In genomic region chr19:55452381-55453325, GRCh38 we compare ENCODE assay signal across 9 cellular contexts. TPM values are rescaled to one million over a fixed set of nuclear protein-coding genes. Genes with fewer than 3 reads are reported as not detected.
DNase-seq lines count a peak whose midpoint lies in the region; ATAC-seq, FAIRE-seq and TF ChIP-seq lines count a peak whose summit lies in the region.
"Had no signal": no experiment of that assay in that cellular context is flagged by ENCODE, and none has a peak within 500 bp of the region (broad histone marks: within the 10 kb centered on the region; RNA-seq: fewer than 3 reads in every experiment).

No MANE protein-coding gene starts in this region.

- WGBS in GM12878 (ENCODE audit: insufficient coverage, insufficient replicate concordance, low lambda C conversion rate, missing lambda C conversion rate), result 36% methylated on average over 39 of the region's 56 CpGs

- H3K79me2 ChIP-seq in GM12878 (ENCODE audit: control insufficient read depth, insufficient read depth, low read length), result no peaks in the 10 kb centered on the region

- H3K9ac ChIP-seq in BLaER1 treated with 17β-estradiol and CSF1 and Interleukin-3, amounts not matched to agents 10 nM and 100 nM, result peak overlapping the region in 5 of 11 experiments; percentile 17 to 63 (median 44); a peak in 6 of 22 replicates
- no peak overlapping the region for H3K9ac ChIP-seq in HUES48 (ENCODE audit: low read depth, low read length)
- H3K9ac ChIP-seq in GM12878 (ENCODE audit: control insufficient read depth, insufficient read depth, low read length), result no peak overlapping the region

- no peak for TF ChIP-seq POLR2A in GM12878 (IDR thresholded peaks at IDR 0.05; ENCODE audit: low read depth, low read length)

- TF ChIP-seq RAD21 in GM12878 (IDR thresholded peaks at IDR 0.05; ENCODE audit: insufficient read depth, low read depth, low read length), result no peak

- intact Hi-C loops in GM12878 (cut with micrococcal nuclease; ENCODE audit: unreplicated experiment), result no loop called here

- no peak overlapping the region for H3K27ac ChIP-seq in BLaER1 treated with 17β-estradiol and CSF1 and Interleukin-3, amounts not matched to agents 10 nM and 100 nM
- no peak overlapping the region for H3K27ac ChIP-seq in HUES48 (ENCODE audit: low read depth, low read length)
- no peak overlapping the region for H3K27ac ChIP-seq in GM12878 (ENCODE audit: control insufficient read depth, insufficient read depth)
- H3K27ac ChIP-seq: epithelial cell of prostate had no signal

- no peak overlapping the region for H2AFZ ChIP-seq in GM12878 (ENCODE audit: control insufficient read depth, low read depth, low read length)

- H3K9me3 ChIP-seq in BLaER1 treated with 17β-estradiol and CSF1 and Interleukin-3, amounts not matched to agents 10 nM and 100 nM (replicated peaks in 1 of 11), result peaks cover 0 to 9% (median 0%) of the 10 kb centered on the region in 11 experiments; a peak in 6 of 22 replicates
- H3K9me3 ChIP-seq in HUES48 (ENCODE audit: control insufficient read depth, insufficient read depth, low read length) (no peaks in the 10 kb centered on the region), GM12878 (replicated peaks; ENCODE audit: control insufficient read depth, insufficient read depth, low read length) (no peaks in the 10 kb centered on the region)

- SMC1A ChIA-PET in GM12878 (lab: Charles Lee; ENCODE audit: uncharacterized antibody, unreplicated experiment), result no interaction called here

- H3K4me2 ChIP-seq in BLaER1 treated with 17β-estradiol and CSF1 and Interleukin-3, amounts not matched to agents 10 nM and 100 nM, result peak overlapping the region; percentile 80 to 96 (median 90)
- no peak overlapping the region for H3K4me2 ChIP-seq in GM12878 (ENCODE audit: control insufficient read depth, insufficient read depth)

- H3K4me3 ChIP-seq in BLaER1 treated with 17β-estradiol and CSF1 and Interleukin-3, amounts not matched to agents 10 nM and 100 nM, result peak overlapping the region; percentile 8 to 63 (median 54); a peak in 18 of 20 replicates
- peak overlapping the region; percentile 57 for H3K4me3 ChIP-seq in HUES48 (ENCODE audit: low read depth, low read length)
- no peak overlapping the region for H3K4me3 ChIP-seq in GM12878
- H3K4me3 ChIP-seq in retinal pigment epithelial cell (ENCODE audit: low read length), result peak overlapping the region; percentile 4

- BruUV-seq in GM12878 (replicated peaks; lab: Mats Ljungman, UMichigan), result no TSS peak

- no peak for TF ChIP-seq CTCF in GM12878 (IDR thresholded peaks at IDR 0.05 in 2 of 3, conservative IDR thresholded peaks at IDR 0.05 in 1 of 3; ENCODE audit: control insufficient read depth in 2 of 3, extremely low read depth in 1 of 3, insufficient read depth in 1 of 3, low read depth in 3 of 3, low read length in 3 of 3)
- no peak for TF ChIP-seq CTCF in retinal pigment epithelial cell (conservative IDR thresholded peaks at IDR 0.05; ENCODE audit: low read depth, low read length)

- TF ChIP-seq EP300 in GM12878 (IDR thresholded peaks at IDR 0.05; ENCODE audit: borderline replicate concordance in 1 of 2, control insufficient read depth in 1 of 2, low read depth in 2 of 2, low read length in 2 of 2), result no peak

- H3K27me3 ChIP-seq in BLaER1 treated with 17β-estradiol and CSF1 and Interleukin-3, amounts not matched to agents 10 nM and 100 nM, result peaks cover 45 to 67% (median 61%) of the 10 kb centered on the region in 11 experiments
- H3K27me3 ChIP-seq in HUES48 (ENCODE audit: control insufficient read depth, insufficient read depth, low read length) (peaks cover 48% of the 10 kb centered on the region), GM12878 (replicated peaks in 1 of 2; ENCODE audit: control insufficient read depth in 2 of 2, insufficient read depth in 2 of 2, low read length in 1 of 2) (no peaks in the 10 kb centered on the region; a peak in 2 of 4 replicates)

- in situ Hi-C loops in GM12878 (cut with MboI), result no loop called here

- peak; percentile 93 for DNase-seq in OCI-M1 (lab: John Stamatoyannopoulos, UW)
- no peak for DNase-seq in GM12878 (ENCODE audit: low read depth, low spot score)
- peak; percentile 50 to 97 (median 88) for DNase-seq in hypothalamus (lab: John Stamatoyannopoulos, UW)
- DNase-seq in retinal pigment epithelial cell (ENCODE audit: low read depth), result no peak
- no peak for DNase-seq in UCSD-AML1 (lab: John Stamatoyannopoulos, UW; ENCODE audit: unreplicated experiment)

- peaks cover 0 to 64% (median 52%) of the 10 kb centered on the region in 11 experiments; a peak in 21 of 22 replicates for H4K20me1 ChIP-seq in BLaER1 treated with 17β-estradiol and CSF1 and Interleukin-3, amounts not matched to agents 10 nM and 100 nM
- peaks cover 4% of the 10 kb centered on the region; the same call in 1 of the 2 replicates for H4K20me1 ChIP-seq in GM12878 (ENCODE audit: control insufficient read depth, insufficient read depth)

- no peak for FAIRE-seq in GM12878 (lab: Jason Lieb, UNC)

- CTCF ChIA-PET in GM12878 (lab: Yijun Ruan, JAX), result interaction anchor here (0.8 to 2.0 kb wide), 3 partner anchors 16 to 112 kb away, joined by 3 to 4 read pairs (median 4); no protein-coding TSS in a partner anchor

- RAD21 ChIA-PET in GM12878 (lab: Charles Lee; ENCODE audit: unreplicated experiment), result no interaction called here

- peaks cover 10 to 37% (median 24%) of the 10 kb centered on the region in 11 experiments; a peak in 19 of 22 replicates for H3K36me3 ChIP-seq in BLaER1 treated with 17β-estradiol and CSF1 and Interleukin-3, amounts not matched to agents 10 nM and 100 nM
- H3K36me3 ChIP-seq in HUES48 (ENCODE audit: control insufficient read depth, insufficient read depth, low read length) (peaks cover 22% of the 10 kb centered on the region), GM12878 (ENCODE audit: control insufficient read depth in 2 of 2, insufficient read depth in 2 of 2, low read length in 1 of 2) (peaks cover 3 to 4% of the 10 kb centered on the region in 2 experiments)

- POLR2A ChIA-PET in GM12878 (lab: Charles Lee), result no interaction called here

- H3K4me1 ChIP-seq in BLaER1 treated with 17β-estradiol and CSF1 and Interleukin-3, amounts not matched to agents 10 nM and 100 nM, result peaks cover 8 to 18% (median 13%) of the 10 kb centered on the region in 10 experiments; a peak in 19 of 20 replicates
- peaks cover 4% of the 10 kb centered on the region; the same call in 1 of the 2 replicates for H3K4me1 ChIP-seq in HUES48 (ENCODE audit: control insufficient read depth, insufficient read depth, low read length)
- no peaks in the 10 kb centered on the region for H3K4me1 ChIP-seq in GM12878 (ENCODE audit: control insufficient read depth, insufficient read depth, low read length)

- ATAC-seq in GM12878 (peak; percentile 60), HG02981 (IDR thresholded peaks at IDR 0.05; ENCODE audit: unreplicated experiment) (no peak)

RNA-seq across cellular contexts. Expression of gene ISOC2, which starts 8.8 kb away (rescaled TPM):
- 14.8 and 15.0 TPM in 2 replicates for total RNA-seq in GM12878 (2013; cell fraction: nucleolus; rRNA removed)
- total RNA-seq in GM12878 (2014; rRNA removed) (214 and 238 TPM in 2 replicates), GM12878 (2014; rRNA removed; fragmentation: Illumina TruSeq; extraction: Trizol) (36.9 and 45.4 TPM in 2 replicates), GM12878 (2021) (87.7 and 94.2 TPM in 2 replicates)
- polyA plus RNA-seq in GM12878 (2011; ENCODE audit: low read depth), result 14.7 TPM
- polyA plus RNA-seq in GM12878 (2011; rRNA removed) (12.1 and 40.3 TPM in 2 replicates), GM12878 (2014; fragmentation: Illumina TruSeq; extraction: Trizol) (4.7 and 24.1 TPM in 2 replicates), GM12878 (2014; fragmentation: Nextera tagmentation; extraction: Ambion mirVana) (1 to 10 TPM in 1 of 2 experiments, under 1 TPM in 1; 0.72 to 3.0 TPM), GM12878 (2014; rRNA removed) (140 and 192 TPM in 2 replicates), GM12878 (2016; fragmentation: Nextera tagmentation; extraction: Ambion mirVana) (10 to 100 TPM; 68.5 to 77.9 TPM)
- polyA plus RNA-seq in GM12878 (2011; cell fraction: cytosol; rRNA removed), result 75.5 and 131 TPM in 2 replicates
- polyA plus RNA-seq in GM12878 (2011; cell fraction: nucleus; rRNA removed), result 108 and 125 TPM in 2 replicates
- polyA plus RNA-seq in GM12878 (2012), result 44.3 and 46.1 TPM in 2 replicates
- polyA minus RNA-seq in GM12878 (2011; rRNA and poly(A)+ RNA removed), result 10.6 and 37.0 TPM in 2 replicates
- 17.6 and 19.5 TPM in 2 replicates for polyA minus RNA-seq in GM12878 (2011; cell fraction: cytosol; rRNA and poly(A)+ RNA removed)
- 16.2 and 25.3 TPM in 2 replicates for polyA minus RNA-seq in GM12878 (2011; cell fraction: nucleus; rRNA and poly(A)+ RNA removed)

RNA-seq across cellular contexts. Expression of gene SHISA7, which starts 9.6 kb away (rescaled TPM):
- total RNA-seq in GM12878 (2013; cell fraction: nucleolus; rRNA removed), result not detected in 2 replicates
- not detected in 2 replicates for total RNA-seq in GM12878 (2014; rRNA removed)
- total RNA-seq in GM12878 (2014; rRNA removed; fragmentation: Illumina TruSeq; extraction: Trizol), result not detected in 2 replicates
- total RNA-seq in GM12878 (2021), result not detected in 2 replicates
- polyA plus RNA-seq in GM12878 (2011; ENCODE audit: low read depth), result 0.05 TPM
- not detected in 2 replicates for polyA plus RNA-seq in GM12878 (2011; rRNA removed)
- not detected in 2 replicates for polyA plus RNA-seq in GM12878 (2011; cell fraction: cytosol; rRNA removed)
- polyA plus RNA-seq in GM12878 (2011; cell fraction: nucleus; rRNA removed), result not detected in 2 replicates
- 0.05 and 0.06 TPM in 2 replicates for polyA plus RNA-seq in GM12878 (2012)
- 0.03 TPM in 1 of 2 replicates, not detected in the other for polyA plus RNA-seq in GM12878 (2014; fragmentation: Illumina TruSeq; extraction: Trizol)
- polyA plus RNA-seq in GM12878 (2014; fragmentation: Nextera tagmentation; extraction: Ambion mirVana), result not detected
- not detected in 2 replicates for polyA plus RNA-seq in GM12878 (2014; rRNA removed)
- not detected for polyA plus RNA-seq in GM12878 (2016; fragmentation: Nextera tagmentation; extraction: Ambion mirVana)
- polyA minus RNA-seq in GM12878 (2011; rRNA and poly(A)+ RNA removed), result not detected in 2 replicates
- polyA minus RNA-seq in GM12878 (2011; cell fraction: cytosol; rRNA and poly(A)+ RNA removed), result not detected in 2 replicates
- polyA minus RNA-seq in GM12878 (2011; cell fraction: nucleus; rRNA and poly(A)+ RNA removed), result not detected in 2 replicates

RNA-seq across cellular contexts. Expression of gene C19orf85, which starts 11.9 kb away (rescaled TPM):
- not detected in 2 replicates for total RNA-seq in GM12878 (2013; cell fraction: nucleolus; rRNA removed)
- total RNA-seq in GM12878 (2014; rRNA removed) (not detected in 2 replicates), GM12878 (2014; rRNA removed; fragmentation: Illumina TruSeq; extraction: Trizol) (not detected in 2 replicates), GM12878 (2021) (not detected in 2 replicates)
- polyA plus RNA-seq in GM12878 (2011; ENCODE audit: low read depth), result not detected
- polyA plus RNA-seq in GM12878 (2011; rRNA removed) (not detected in 2 replicates), GM12878 (2014; fragmentation: Illumina TruSeq; extraction: Trizol) (not detected in 2 replicates), GM12878 (2014; fragmentation: Nextera tagmentation; extraction: Ambion mirVana) (not detected), GM12878 (2014; rRNA removed) (not detected in 2 replicates), GM12878 (2016; fragmentation: Nextera tagmentation; extraction: Ambion mirVana) (not detected)
- polyA plus RNA-seq in GM12878 (2011; cell fraction: cytosol; rRNA removed), result not detected in 2 replicates
- polyA plus RNA-seq in GM12878 (2011; cell fraction: nucleus; rRNA removed), result not detected in 2 replicates
- polyA plus RNA-seq in GM12878 (2012), result not detected in 2 replicates
- not detected in 2 replicates for polyA minus RNA-seq in GM12878 (2011; rRNA and poly(A)+ RNA removed)
- polyA minus RNA-seq in GM12878 (2011; cell fraction: cytosol; rRNA and poly(A)+ RNA removed), result not detected in 2 replicates
- not detected in 2 replicates for polyA minus RNA-seq in GM12878 (2011; cell fraction: nucleus; rRNA and poly(A)+ RNA removed)

RNA-seq across cellular contexts. Expression of gene ZNF628, which starts 23.8 kb away (rescaled TPM):
- 5.1 and 6.6 TPM in 2 replicates for total RNA-seq in GM12878 (2013; cell fraction: nucleolus; rRNA removed)
- total RNA-seq in GM12878 (2014; rRNA removed), result 1.3 and 1.6 TPM in 2 replicates
- 0.18 and 0.31 TPM in 2 replicates for total RNA-seq in GM12878 (2014; rRNA removed; fragmentation: Illumina TruSeq; extraction: Trizol)
- total RNA-seq in GM12878 (2021), result 9.2 and 11.3 TPM in 2 replicates
- 1.6 TPM for polyA plus RNA-seq in GM12878 (2011; ENCODE audit: low read depth)
- polyA plus RNA-seq in GM12878 (2011; rRNA removed), result 0.06 and 0.18 TPM in 2 replicates
- polyA plus RNA-seq in GM12878 (2011; cell fraction: cytosol; rRNA removed), result 0.16 and 0.87 TPM in 2 replicates
- 2.8 and 4.7 TPM in 2 replicates for polyA plus RNA-seq in GM12878 (2011; cell fraction: nucleus; rRNA removed)
- polyA plus RNA-seq in GM12878 (2012), result 5.9 and 6.2 TPM in 2 replicates
- polyA plus RNA-seq in GM12878 (2014; fragmentation: Illumina TruSeq; extraction: Trizol), result 0.04 TPM in 1 of 2 replicates, not detected in the other
- under 1 TPM in 1 of 2 experiments, not detected in 1; 0.04 TPM for polyA plus RNA-seq in GM12878 (2014; fragmentation: Nextera tagmentation; extraction: Ambion mirVana)
- 2.4 and 3.9 TPM in 2 replicates for polyA plus RNA-seq in GM12878 (2014; rRNA removed)
- polyA plus RNA-seq in GM12878 (2016; fragmentation: Nextera tagmentation; extraction: Ambion mirVana), result 1 to 10 TPM; 1.6 to 1.7 TPM
- polyA minus RNA-seq in GM12878 (2011; rRNA and poly(A)+ RNA removed), result 0.29 and 0.77 TPM in 2 replicates
- polyA minus RNA-seq in GM12878 (2011; cell fraction: cytosol; rRNA and poly(A)+ RNA removed), result 2.1 and 4.1 TPM in 2 replicates
- 0.85 and 1.5 TPM in 2 replicates for polyA minus RNA-seq in GM12878 (2011; cell fraction: nucleus; rRNA and poly(A)+ RNA removed)

RNA-seq across cellular contexts. Expression of gene NAT14, which starts 32.3 kb away (rescaled TPM):
- 6.6 and 9.7 TPM in 2 replicates for total RNA-seq in GM12878 (2013; cell fraction: nucleolus; rRNA removed)
- total RNA-seq in GM12878 (2014; rRNA removed) (9.1 and 14.0 TPM in 2 replicates), GM12878 (2014; rRNA removed; fragmentation: Illumina TruSeq; extraction: Trizol) (6.8 TPM in 2 replicates), GM12878 (2021) (20.4 and 23.6 TPM in 2 replicates)
- 5.5 TPM for polyA plus RNA-seq in GM12878 (2011; ENCODE audit: low read depth)
- polyA plus RNA-seq in GM12878 (2011; rRNA removed) (6.4 and 12.3 TPM in 2 replicates), GM12878 (2014; fragmentation: Illumina TruSeq; extraction: Trizol) (2.7 and 6.5 TPM in 2 replicates), GM12878 (2014; fragmentation: Nextera tagmentation; extraction: Ambion mirVana) (1 to 10 TPM in 1 of 2 experiments, under 1 TPM in 1; 0.87 to 4.7 TPM), GM12878 (2014; rRNA removed) (14.3 and 16.7 TPM in 2 replicates), GM12878 (2016; fragmentation: Nextera tagmentation; extraction: Ambion mirVana) (10 to 100 TPM in 1 of 2 experiments, 1 to 10 TPM in 1; 8.9 to 10.4 TPM)
- polyA plus RNA-seq in GM12878 (2011; cell fraction: cytosol; rRNA removed), result 18.2 and 20.5 TPM in 2 replicates
- polyA plus RNA-seq in GM12878 (2011; cell fraction: nucleus; rRNA removed), result 56.0 and 56.6 TPM in 2 replicates
- polyA plus RNA-seq in GM12878 (2012), result 14.0 and 17.1 TPM in 2 replicates
- polyA minus RNA-seq in GM12878 (2011; rRNA and poly(A)+ RNA removed), result 1.5 and 9.1 TPM in 2 replicates
- polyA minus RNA-seq in GM12878 (2011; cell fraction: cytosol; rRNA and poly(A)+ RNA removed), result 2.1 and 2.9 TPM in 2 replicates
- polyA minus RNA-seq in GM12878 (2011; cell fraction: nucleus; rRNA and poly(A)+ RNA removed), result 7.4 and 9.6 TPM in 2 replicates

Comparison
In these comparisons a context has a peak if more than half of its experiments do, and no peak if none do; other contexts are left out.
1. DNase-seq: peak in OCI-M1 (single experiment) and hypothalamus (51 of 51); none in GM12878 (single experiment), retinal pigment epithelial cell (single experiment) and UCSD-AML1 (single experiment).